ENCODE assay signal across 8 cellular contexts in the genomic region with DNA sequence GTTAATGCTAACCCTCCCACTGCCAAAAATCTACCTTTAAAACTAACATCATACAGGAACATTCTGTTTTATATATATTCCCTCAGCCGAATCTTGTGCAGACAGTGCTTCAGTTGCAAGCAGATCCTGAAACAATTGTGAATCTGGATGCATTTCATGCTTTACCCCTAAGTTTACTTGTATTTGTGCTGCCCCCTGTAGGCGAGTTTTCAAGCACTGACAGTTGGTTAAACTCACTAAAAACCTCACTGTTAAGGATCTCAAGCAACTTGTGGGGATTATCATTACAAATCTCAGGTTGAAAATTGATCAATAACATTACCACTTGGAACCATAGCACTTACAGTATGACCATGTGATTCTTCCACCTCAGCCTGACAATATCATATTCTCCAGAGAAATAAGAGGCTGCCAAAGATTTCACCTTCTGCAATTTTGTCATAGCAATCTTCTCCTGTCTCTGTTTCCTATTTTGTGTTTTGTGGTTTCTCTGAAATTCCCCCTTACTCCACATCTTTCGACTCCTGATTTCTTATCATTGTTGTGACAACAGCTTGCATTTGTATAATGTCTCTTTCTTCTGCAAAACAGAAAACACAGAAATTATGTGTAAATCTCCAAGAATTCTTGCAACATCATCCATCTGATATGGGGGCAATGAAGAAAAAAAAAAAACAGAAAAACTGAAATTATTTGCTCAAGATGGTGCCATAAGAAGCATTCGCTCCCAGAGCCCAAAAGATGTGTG.
A peak's percentile ranks its signal among the peaks of the same experiment; 100 is the strongest.
DNase-seq lines count a peak whose midpoint lies in the region; ATAC-seq, FAIRE-seq and TF ChIP-seq lines count a peak whose summit lies in the region.

No MANE protein-coding gene starts in this region.

- ATAC-seq in WTC11 (peak; percentile 67), left ventricle myocardium superior (no peak), HG03095 (IDR thresholded peaks at IDR 0.05; ENCODE audit: unreplicated experiment) (no peak)

- no peaks in the 10 kb centered on the region for H3K4me1 ChIP-seq in small intestine (ENCODE audit: control insufficient read depth in 2 of 2, insufficient read depth in 1 of 2, low read depth in 1 of 2, low read length in 1 of 2)

- intact Hi-C loops in left ventricle myocardium superior (cut with micrococcal nuclease) = no loop called here

- DNase-seq in activated CD4-positive, alpha-beta T cell treated with anti-CD3 and anti-CD28 coated beads, Interleukin-2, amount 10 ng/mL, durations not matched to agents 7 days and 5 days = peak; percentile 14
- no peak for DNase-seq in activated CD4-positive, alpha-beta T cell treated with anti-CD3 and anti-CD28 coated beads for 4 hours
- DNase-seq in NCI-H1048 (lab: John Stamatoyannopoulos, UW) = peak; percentile 22
- peak; percentile 81 for DNase-seq in WTC11 (ENCODE audit: low spot score)
- DNase-seq in left ventricle myocardium superior = peak; percentile 37
- DNase-seq in small intestine = peak; percentile 74
- DNase-seq in T-helper 2 cell treated with Interferon-gamma antibody and Interleukin-4, amounts not matched to agents 5 μg/mL and 100 μg/mL, for 36 hours (ENCODE audit: low spot score) = no peak

- H3K4me1 Mint-ChIP-seq in activated CD4-positive, alpha-beta T cell treated with anti-CD3 and anti-CD28 coated beads, Interleukin-2, amount 10 ng/mL, durations not matched to agents 7 days and 5 days = no peaks in the 10 kb centered on the region
- no peaks in the 10 kb centered on the region for H3K4me1 Mint-ChIP-seq in WTC11
- H3K4me1 Mint-ChIP-seq in T-helper 2 cell treated with Interferon-gamma antibody and Interleukin-4, amounts not matched to agents 5 μg/mL and 100 μg/mL, for 36 hours (ENCODE audit: low read depth) = no peaks in the 10 kb centered on the region

- H3K27me3 ChIP-seq in small intestine (ENCODE audit: control insufficient read depth in 2 of 2, insufficient read depth in 2 of 2, low read length in 2 of 2) = no peaks in the 10 kb centered on the region

- no peaks in the 10 kb centered on the region for H3K27me3 Mint-ChIP-seq in activated CD4-positive, alpha-beta T cell treated with anti-CD3 and anti-CD28 coated beads, Interleukin-2, amount 10 ng/mL, durations not matched to agents 7 days and 5 days
- no peaks in the 10 kb centered on the region for H3K27me3 Mint-ChIP-seq in WTC11 (ENCODE audit: low read depth)
- no peaks in the 10 kb centered on the region for H3K27me3 Mint-ChIP-seq in T-helper 2 cell treated with Interferon-gamma antibody and Interleukin-4, amounts not matched to agents 5 μg/mL and 100 μg/mL, for 36 hours (ENCODE audit: low read depth)

- no peak overlapping the region for H3K27ac Mint-ChIP-seq in activated CD4-positive, alpha-beta T cell treated with anti-CD3 and anti-CD28 coated beads, Interleukin-2, amount 10 ng/mL, durations not matched to agents 7 days and 5 days
- H3K27ac Mint-ChIP-seq in WTC11 = no peak overlapping the region
- H3K27ac Mint-ChIP-seq in T-helper 2 cell treated with Interferon-gamma antibody and Interleukin-4, amounts not matched to agents 5 μg/mL and 100 μg/mL, for 36 hours = no peak overlapping the region

- H3K36me3 ChIP-seq in small intestine (ENCODE audit: control insufficient read depth in 2 of 2, insufficient read depth in 2 of 2, low read length in 2 of 2) = no peaks in the 10 kb centered on the region

- CTCF ChIA-PET in activated CD4-positive, alpha-beta T cell treated with anti-CD3 and anti-CD28 coated beads, Interleukin-2, amount 10 ng/mL, durations not matched to agents 7 days and 5 days (lab: Charles Lee) = no interaction called here
- CTCF ChIA-PET in WTC11 (lab: Charles Lee) = interaction anchor here (0.7 kb wide), 1 partner anchor 280 kb away, joined by 3 read pairs; no protein-coding TSS in a partner anchor

- FAIRE-seq in small intestine (lab: Jason Lieb, UNC) = no peak

- H3K9me3 Mint-ChIP-seq in activated CD4-positive, alpha-beta T cell treated with anti-CD3 and anti-CD28 coated beads, Interleukin-2, amount 10 ng/mL, durations not matched to agents 7 days and 5 days = no peaks in the 10 kb centered on the region
- peaks cover 14% of the 10 kb centered on the region for H3K9me3 Mint-ChIP-seq in WTC11
- H3K9me3 Mint-ChIP-seq in T-helper 2 cell treated with Interferon-gamma antibody and Interleukin-4, amounts not matched to agents 5 μg/mL and 100 μg/mL, for 36 hours = peaks cover 4% of the 10 kb centered on the region

- POLR2A ChIA-PET in activated CD4-positive, alpha-beta T cell treated with anti-CD3 and anti-CD28 coated beads, Interleukin-2, amount 10 ng/mL, durations not matched to agents 7 days and 5 days (lab: Charles Lee) = no interaction called here
- POLR2A ChIA-PET in WTC11 (lab: Charles Lee) = interaction anchor here (0.7 kb wide), 1 partner anchor 254 kb away, joined by 5 read pairs; no protein-coding TSS in a partner anchor

- H3K9me3 ChIP-seq in small intestine (ENCODE audit: control insufficient read depth, low read depth) = no peaks in the 10 kb centered on the region

- no peak overlapping the region for H3K4me3 Mint-ChIP-seq in activated CD4-positive, alpha-beta T cell treated with anti-CD3 and anti-CD28 coated beads, Interleukin-2, amount 10 ng/mL, durations not matched to agents 7 days and 5 days
- H3K4me3 Mint-ChIP-seq in WTC11 = no peak overlapping the region
- no peak overlapping the region for H3K4me3 Mint-ChIP-seq in T-helper 2 cell treated with Interferon-gamma antibody and Interleukin-4, amounts not matched to agents 5 μg/mL and 100 μg/mL, for 36 hours

- H3K4me3 ChIP-seq in small intestine (ENCODE audit: low read depth in 1 of 2, low read length in 2 of 2) = no peak overlapping the region

- WGBS in small intestine, 3 donors = 34 to 45% (median 44%) methylated on average over 4 of the region's 4 CpGs

- TF ChIP-seq CTCF in WTC11 (IDR thresholded peaks at IDR 0.05) = peak; percentile 59

- no peaks in the 10 kb centered on the region for H3K36me3 Mint-ChIP-seq in activated CD4-positive, alpha-beta T cell treated with anti-CD3 and anti-CD28 coated beads, Interleukin-2, amount 10 ng/mL, durations not matched to agents 7 days and 5 days (ENCODE audit: low read depth)
- H3K36me3 Mint-ChIP-seq in WTC11 = peaks cover 4% of the 10 kb centered on the region
- no peaks in the 10 kb centered on the region for H3K36me3 Mint-ChIP-seq in T-helper 2 cell treated with Interferon-gamma antibody and Interleukin-4, amounts not matched to agents 5 μg/mL and 100 μg/mL, for 36 hours (ENCODE audit: low read depth)

- H3K27ac ChIP-seq in small intestine (ENCODE audit: low read depth in 1 of 2, low read length in 1 of 2) = no peak overlapping the region

TF ChIP-seq in WTC11, 78 proteins besides CTCF, POLR2A, EP300 and RAD21 (continues in another document):
- TF ChIP-seq, protein P1, sequence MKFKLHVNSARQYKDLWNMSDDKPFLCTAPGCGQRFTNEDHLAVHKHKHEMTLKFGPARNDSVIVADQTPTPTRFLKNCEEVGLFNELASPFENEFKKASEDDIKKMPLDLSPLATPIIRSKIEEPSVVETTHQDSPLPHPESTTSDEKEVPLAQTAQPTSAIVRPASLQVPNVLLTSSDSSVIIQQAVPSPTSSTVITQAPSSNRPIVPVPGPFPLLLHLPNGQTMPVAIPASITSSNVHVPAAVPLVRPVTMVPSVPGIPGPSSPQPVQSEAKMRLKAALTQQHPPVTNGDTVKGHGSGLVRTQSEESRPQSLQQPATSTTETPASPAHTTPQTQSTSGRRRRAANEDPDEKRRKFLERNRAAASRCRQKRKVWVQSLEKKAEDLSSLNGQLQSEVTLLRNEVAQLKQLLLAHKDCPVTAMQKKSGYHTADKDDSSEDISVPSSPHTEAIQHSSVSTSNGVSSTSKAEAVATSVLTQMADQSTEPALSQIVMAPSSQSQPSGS (CRISPR knock-in tag; IDR thresholded peaks at IDR 0.05; ENCODE audit: borderline replicate concordance, low read depth) = no peak
- TF ChIP-seq RELA (CRISPR knock-in tag; IDR thresholded peaks at IDR 0.05; ENCODE audit: borderline replicate concordance) = no peak
- TF ChIP-seq, protein P2, sequence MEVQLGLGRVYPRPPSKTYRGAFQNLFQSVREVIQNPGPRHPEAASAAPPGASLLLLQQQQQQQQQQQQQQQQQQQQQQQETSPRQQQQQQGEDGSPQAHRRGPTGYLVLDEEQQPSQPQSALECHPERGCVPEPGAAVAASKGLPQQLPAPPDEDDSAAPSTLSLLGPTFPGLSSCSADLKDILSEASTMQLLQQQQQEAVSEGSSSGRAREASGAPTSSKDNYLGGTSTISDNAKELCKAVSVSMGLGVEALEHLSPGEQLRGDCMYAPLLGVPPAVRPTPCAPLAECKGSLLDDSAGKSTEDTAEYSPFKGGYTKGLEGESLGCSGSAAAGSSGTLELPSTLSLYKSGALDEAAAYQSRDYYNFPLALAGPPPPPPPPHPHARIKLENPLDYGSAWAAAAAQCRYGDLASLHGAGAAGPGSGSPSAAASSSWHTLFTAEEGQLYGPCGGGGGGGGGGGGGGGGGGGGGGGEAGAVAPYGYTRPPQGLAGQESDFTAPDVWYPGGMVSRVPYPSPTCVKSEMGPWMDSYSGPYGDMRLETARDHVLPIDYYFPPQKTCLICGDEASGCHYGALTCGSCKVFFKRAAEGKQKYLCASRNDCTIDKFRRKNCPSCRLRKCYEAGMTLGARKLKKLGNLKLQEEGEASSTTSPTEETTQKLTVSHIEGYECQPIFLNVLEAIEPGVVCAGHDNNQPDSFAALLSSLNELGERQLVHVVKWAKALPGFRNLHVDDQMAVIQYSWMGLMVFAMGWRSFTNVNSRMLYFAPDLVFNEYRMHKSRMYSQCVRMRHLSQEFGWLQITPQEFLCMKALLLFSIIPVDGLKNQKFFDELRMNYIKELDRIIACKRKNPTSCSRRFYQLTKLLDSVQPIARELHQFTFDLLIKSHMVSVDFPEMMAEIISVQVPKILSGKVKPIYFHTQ (CRISPR knock-in tag; IDR thresholded peaks at IDR 0.05) = no peak

Comparison
In these comparisons a context has a peak if more than half of its experiments do, and no peak if none do; other contexts are left out.
1. DNase-seq: peak in activated CD4-positive, alpha-beta T cell treated with anti-CD3 and anti-CD28 coated beads, Interleukin-2, amount 10 ng/mL, durations not matched to agents 7 days and 5 days (single experiment), NCI-H1048 (single experiment), WTC11 (single experiment), left ventricle myocardium superior (single experiment) and small intestine (single experiment); none in activated CD4-positive, alpha-beta T cell treated with anti-CD3 and anti-CD28 coated beads for 4 hours (0 of 2) and T-helper 2 cell treated with Interferon-gamma antibody and Interleukin-4, amounts not matched to agents 5 μg/mL and 100 μg/mL, for 36 hours (single experiment).